ENCODE assay signal across 1 cellular context in genomic region chr10:101614957-101615759, GRCh38.
TF ChIP-seq lines count a peak whose summit lies in the region.

No MANE protein-coding gene starts in this region.

TF ChIP-seq in IMR-90, 13 proteins besides CTCF, POLR2A, EP300 and RAD21:
- TF ChIP-seq ELK1 (IDR thresholded peaks at IDR 0.05; ENCODE audit: borderline replicate concordance, low read depth, low read length) (no peak), MAZ (IDR thresholded peaks at IDR 0.05; ENCODE audit: borderline replicate concordance, low read depth, low read length) (no peak), MXI1 (IDR thresholded peaks at IDR 0.05; ENCODE audit: borderline replicate concordance, low read depth, low read length) (no peak), BHLHE40 (IDR thresholded peaks at IDR 0.05; ENCODE audit: low read depth, low read length) (no peak), MAFK (IDR thresholded peaks at IDR 0.05; ENCODE audit: low read depth, low read length) (no peak), USF2 (IDR thresholded peaks at IDR 0.05; ENCODE audit: low read depth, low read length) (no peak), CEBPB (IDR thresholded peaks at IDR 0.05; ENCODE audit: low read depth, low read length) (no peak), CHD1 (IDR thresholded peaks at IDR 0.05; ENCODE audit: low read depth, low read length) (no peak), NFE2L2 (IDR thresholded peaks at IDR 0.05; ENCODE audit: low read depth, low read length) (no peak), FOS (IDR thresholded peaks at IDR 0.05; ENCODE audit: low read depth, low read length) (no peak), SMC3 (IDR thresholded peaks at IDR 0.05; ENCODE audit: low read depth, low read length) (no peak), RFX5 (IDR thresholded peaks at IDR 0.05; ENCODE audit: low read depth, low read length) (no peak), RCOR1 (IDR thresholded peaks at IDR 0.05; ENCODE audit: insufficient replicate concordance, low read length) (no peak)
